Comparison of ENCODE assay signal across 8 cellular contexts in genomic region chr2:181430406-181431199, GRCh38. TPM values are rescaled to one million over a fixed set of nuclear protein-coding genes. Genes with fewer than 3 reads are reported as not detected.
DNase-seq lines count a peak whose midpoint lies in the region; ATAC-seq and TF ChIP-seq lines count a peak whose summit lies in the region.

No MANE protein-coding gene starts in this region.

- H3K27me3 Mint-ChIP-seq in CD4-positive, alpha-beta memory T cell, result no peaks in the 10 kb centered on the region
- no peaks in the 10 kb centered on the region for H3K27me3 Mint-ChIP-seq in T-helper 1 cell treated with Interleukin-12 subunit alpha and Interleukin-12 subunit beta and Interleukin-4 antibody, amounts not matched to agents 30 μg/mL and 1 μg/mL, for 36 hours (ENCODE audit: low read depth)
- H3K27me3 Mint-ChIP-seq in Caco-2 (ENCODE audit: insufficient read depth, unreplicated experiment), result no peaks in the 10 kb centered on the region

- no peak overlapping the region for H3K27ac ChIP-seq in CD4-positive, alpha-beta memory T cell (ENCODE audit: low read depth, low read length)

- TF ChIP-seq CTCF in Caco-2 (IDR thresholded peaks at IDR 0.05; ENCODE audit: insufficient read depth in 1 of 2, low read depth in 1 of 2, low read length in 1 of 2, severe bottlenecking in 1 of 2, unreplicated experiment in 1 of 2), result peak in 1 of 2 experiments; percentile 15

- CTCF ChIA-PET in CD4-positive, alpha-beta memory T cell (lab: Charles Lee; ENCODE audit: partially characterized antibody), result interaction anchor here (0.8 to 2.5 kb wide), 10 partner anchors 9 to 326 kb away, joined by 3 to 11 read pairs (median 4); partner anchors contain the start of gene ITGA4
- CTCF ChIA-PET in Caco-2 (lab: Charles Lee), result no interaction called here

- no peak for ATAC-seq in GM21447 (IDR thresholded peaks at IDR 0.05; ENCODE audit: unreplicated experiment)

- H3K9me3 Mint-ChIP-seq in CD4-positive, alpha-beta memory T cell, result peaks cover 0 to 9% (median 2%) of the 10 kb centered on the region in 8 donors
- H3K9me3 Mint-ChIP-seq in T-helper 1 cell treated with Interleukin-12 subunit alpha and Interleukin-12 subunit beta and Interleukin-4 antibody, amounts not matched to agents 30 μg/mL and 1 μg/mL, for 36 hours, result peaks cover 29% of the 10 kb centered on the region
- H3K9me3 Mint-ChIP-seq in Caco-2 (ENCODE audit: unreplicated experiment), result no peaks in the 10 kb centered on the region

- peaks cover 0 to 5% of the 10 kb centered on the region in 2 donors for H3K36me3 Mint-ChIP-seq in CD4-positive, alpha-beta memory T cell
- peaks cover 20% of the 10 kb centered on the region for H3K36me3 Mint-ChIP-seq in T-helper 1 cell treated with Interleukin-12 subunit alpha and Interleukin-12 subunit beta and Interleukin-4 antibody, amounts not matched to agents 30 μg/mL and 1 μg/mL, for 36 hours (ENCODE audit: low read depth)
- H3K36me3 Mint-ChIP-seq in Caco-2 (ENCODE audit: insufficient read depth, unreplicated experiment), result no peaks in the 10 kb centered on the region

- intact Hi-C loops in CD4-positive, alpha-beta memory T cell (cut with micrococcal nuclease), result loop anchor here (1.0 to 2.0 kb wide), 3 partner anchors 26 to 326 kb away; no protein-coding TSS in a partner anchor
- intact Hi-C loops in Caco-2 (cut with micrococcal nuclease; ENCODE audit: unreplicated experiment), result loop anchor here (1.0 kb wide), 1 partner anchor 285 kb away; no protein-coding TSS in a partner anchor

- H3K4me3 ChIP-seq in CD4-positive, alpha-beta memory T cell (ENCODE audit: low read length in 2 of 2), result no peak overlapping the region
- no peak overlapping the region for H3K4me3 ChIP-seq in Caco-2 (ENCODE audit: low read depth, low read length)

- H3K9me3 ChIP-seq in CD4-positive, alpha-beta memory T cell (ENCODE audit: control insufficient read depth in 1 of 2, low read length in 2 of 2), result no peaks in the 10 kb centered on the region
- H3K9me3 ChIP-seq in Caco-2, result no peaks in the 10 kb centered on the region

- H3K4me1 ChIP-seq in CD4-positive, alpha-beta memory T cell (ENCODE audit: insufficient read depth, low read length), result peaks cover 13% of the 10 kb centered on the region
- H3K4me1 ChIP-seq in Caco-2, result no peaks in the 10 kb centered on the region

- H3K27ac Mint-ChIP-seq in CD4-positive, alpha-beta memory T cell, result peak overlapping the region; percentile 38 to 85 (median 74)
- H3K27ac Mint-ChIP-seq in T-helper 1 cell treated with Interleukin-12 subunit alpha and Interleukin-12 subunit beta and Interleukin-4 antibody, amounts not matched to agents 30 μg/mL and 1 μg/mL, for 36 hours, result peak overlapping the region; percentile 13
- H3K27ac Mint-ChIP-seq in Caco-2 (ENCODE audit: unreplicated experiment), result no peak overlapping the region

- POLR2A ChIA-PET in CD4-positive, alpha-beta memory T cell (lab: Charles Lee; ENCODE audit: partially characterized antibody), result interaction anchor here (0.9 to 1.6 kb wide), 3 partner anchors 28 to 118 kb away, joined by 3 to 4 read pairs (median 3); no protein-coding TSS in a partner anchor
- POLR2A ChIA-PET in Caco-2 (lab: Charles Lee), result no interaction called here

- H3K27me3 ChIP-seq in CD4-positive, alpha-beta memory T cell (ENCODE audit: insufficient read depth, low read length), result no peaks in the 10 kb centered on the region
- no peaks in the 10 kb centered on the region for H3K27me3 ChIP-seq in Caco-2 (replicated peaks; ENCODE audit: control insufficient read depth, insufficient read depth, low read length)

- peaks cover 7 to 16% (median 12%) of the 10 kb centered on the region in 4 donors for H3K4me1 Mint-ChIP-seq in CD4-positive, alpha-beta memory T cell
- H3K4me1 Mint-ChIP-seq in T-helper 1 cell treated with Interleukin-12 subunit alpha and Interleukin-12 subunit beta and Interleukin-4 antibody, amounts not matched to agents 30 μg/mL and 1 μg/mL, for 36 hours (ENCODE audit: low read depth), result peaks cover 10% of the 10 kb centered on the region
- no peaks in the 10 kb centered on the region for H3K4me1 Mint-ChIP-seq in Caco-2 (ENCODE audit: low read depth, unreplicated experiment)

- peak overlapping the region in 1 of 8 donors; percentile 23 for H3K4me3 Mint-ChIP-seq in CD4-positive, alpha-beta memory T cell
- H3K4me3 Mint-ChIP-seq in T-helper 1 cell treated with Interleukin-12 subunit alpha and Interleukin-12 subunit beta and Interleukin-4 antibody, amounts not matched to agents 30 μg/mL and 1 μg/mL, for 36 hours, result no peak overlapping the region
- H3K4me3 Mint-ChIP-seq in Caco-2 (ENCODE audit: unreplicated experiment), result no peak overlapping the region

- no TSS peak for BruUV-seq in Caco-2 (replicated peaks; lab: Mats Ljungman, UMichigan)

- H3K36me3 ChIP-seq in CD4-positive, alpha-beta memory T cell (ENCODE audit: insufficient read depth, low read length), result no peaks in the 10 kb centered on the region
- no peaks in the 10 kb centered on the region for H3K36me3 ChIP-seq in Caco-2 (ENCODE audit: control insufficient read depth, insufficient read depth, low read length)

- peak; percentile 34 to 53 (median 42) for DNase-seq in CD4-positive, alpha-beta memory T cell
- peak; percentile 20 for DNase-seq in HCEC 1CT
- DNase-seq in iris pigment epithelial cell (ENCODE audit: low read depth), result peak; percentile 10
- DNase-seq in Caco-2, result no peak
- DNase-seq in Ammon's horn (ENCODE audit: low spot score), result no peak
- DNase-seq in anterior cingulate cortex (lab: John Stamatoyannopoulos, UW), result no peak

RNA-seq across cellular contexts. Expression of gene ITGA4, which starts 26.6 kb away (rescaled TPM):
- total RNA-seq in CD4-positive, alpha-beta memory T cell, result 100 to 1,000 TPM; 278 to 297 TPM
- 100 to 1,000 TPM; 219 to 256 TPM for polyA plus RNA-seq in CD4-positive, alpha-beta memory T cell
- not detected in 2 replicates for total RNA-seq in Caco-2 (2022)

Comparison
In these comparisons a context has a peak if more than half of its experiments do, and no peak if none do; other contexts are left out.
1. DNase-seq: peak in CD4-positive, alpha-beta memory T cell (5 of 5), HCEC 1CT (single experiment) and iris pigment epithelial cell (single experiment); none in Caco-2 (0 of 2), Ammon's horn (single experiment) and anterior cingulate cortex (0 of 58).
2. RNA of gene ITGA4, which starts 26.6 kb away (total RNA-seq): 278 to 297 TPM in CD4-positive, alpha-beta memory T cell; not detected in Caco-2; every median in the first group is over 100 times any median in the second.